21 cellular contexts compared by ENCODE assay signal in the genomic region with DNA sequence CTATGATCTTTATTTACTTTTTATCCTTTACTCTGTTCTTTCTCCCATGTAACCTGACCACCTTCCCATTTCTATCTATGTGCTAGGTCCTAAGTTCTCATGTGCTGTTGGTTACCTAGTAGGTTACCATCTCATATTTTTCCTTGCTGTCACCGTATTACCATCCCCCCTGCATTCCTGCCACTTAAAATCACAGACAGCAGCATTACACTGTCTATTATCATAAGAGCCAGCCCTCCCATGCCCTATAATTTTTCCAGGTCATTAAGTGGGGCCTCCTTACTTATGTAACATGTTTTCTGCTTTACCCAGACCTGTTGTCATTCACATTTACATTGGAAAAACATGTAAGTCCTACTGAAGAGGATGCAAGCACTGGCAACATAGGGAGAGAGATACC.
"Had no signal": no experiment of that assay in that cellular context is flagged by ENCODE, and none has a peak within 500 bp of the region (broad histone marks: within the 10 kb centered on the region; RNA-seq: fewer than 3 reads in every experiment).

No MANE protein-coding gene starts in this region.

- H3K36me3 ChIP-seq: MG63, SJCRH30 had no signal

- H3K27me3 ChIP-seq: MG63, SJCRH30 had no signal

- ATAC-seq: HepG2, SK-N-SH treated with all-trans-retinoic acid at 6 μM for 48 hours had no signal

- H3K4me3 ChIP-seq: MG63, SJCRH30 had no signal

- H3K9me3 ChIP-seq: MG63 had no signal

- DNase-seq: IMR-90, Karpas-422, KG1, MG63, NCI-H1092, NCI-H1105 treated with DMSO at 0.1 percent for 48 hours, NCI-H1417 treated with DMSO at 0.1 percent for 48 hours, NCI-H146, NCI-H1694 treated with DMSO at 0.1 percent for 48 hours, NCI-H1930, NCI-H2081, NCI-H2107, NCI-H2227 treated with DMSO at 0.1 percent for 48 hours, NCI-H524, NCI-H69, NCI-H774, RPMI8226, SHP77 treated with DMSO at 0.1 percent for 48 hours, SJCRH30 had no signal

- H3K27ac ChIP-seq: SJCRH30 had no signal
